9 cellular contexts compared by ENCODE assay signal in genomic region chr11:125167292-125167953, GRCh38. TPM values are rescaled to one million over a fixed set of nuclear protein-coding genes. Genes with fewer than 3 reads are reported as not detected.
A peak's percentile ranks its signal among the peaks of the same experiment; 100 is the strongest.
DNase-seq lines count a peak whose midpoint lies in the region; ATAC-seq and TF ChIP-seq lines count a peak whose summit lies in the region.
"Had no signal": no experiment of that assay in that cellular context is flagged by ENCODE, and none has a peak within 500 bp of the region (broad histone marks: within the 10 kb centered on the region; RNA-seq: fewer than 3 reads in every experiment).

No MANE protein-coding gene starts in this region.

- CTCF ChIA-PET in T-cell (lab: Charles Lee), result no interaction called here

- peaks cover 58 to 79% of the 10 kb centered on the region in 2 donors for H3K27me3 Mint-ChIP-seq in T-cell

- peak overlapping the region in 1 of 2 donors; percentile 31 for H3K27ac Mint-ChIP-seq in T-cell

- H3K36me3 Mint-ChIP-seq in T-cell, result no peaks in the 10 kb centered on the region

- ATAC-seq in GM21390 (IDR thresholded peaks at IDR 0.05; ENCODE audit: unreplicated experiment) (no peak), T-cell (replicated peaks in 1 of 4) (no peak), HG02973 (IDR thresholded peaks at IDR 0.05; ENCODE audit: unreplicated experiment) (no peak), GM18511 (IDR thresholded peaks at IDR 0.05; ENCODE audit: unreplicated experiment) (no peak)

- no peaks in the 10 kb centered on the region for H3K36me3 ChIP-seq in cardiac muscle cell
- H3K36me3 ChIP-seq in right atrium auricular region, result no peaks in the 10 kb centered on the region
- no peaks in the 10 kb centered on the region for H3K36me3 ChIP-seq in ovary

- TF ChIP-seq CTCF in cardiac muscle cell (IDR thresholded peaks at IDR 0.05; ENCODE audit: low read depth, low read length) (no peak), right atrium auricular region (IDR thresholded peaks at IDR 0.05) (no peak), ovary (IDR thresholded peaks at IDR 0.05) (no peak)

- DNase-seq in cardiac muscle cell (ENCODE audit: low read depth in 1 of 2, low spot score in 1 of 2), result peak; percentile 62 to 76
- DNase-seq in cardiac septum (ENCODE audit: low spot score), result no peak
- DNase-seq in right atrium auricular region (ENCODE audit: low spot score), result no peak
- peak; percentile 76 to 87 (median 78) for DNase-seq in ovary
- DNase-seq in T-cell, result no peak

- H3K9me3 ChIP-seq in cardiac muscle cell (ENCODE audit: low read depth) (no peaks in the 10 kb centered on the region), right atrium auricular region (no peaks in the 10 kb centered on the region), ovary (no peaks in the 10 kb centered on the region)

- H3K4me1 ChIP-seq in cardiac muscle cell (ENCODE audit: low read depth) (peaks cover 67% of the 10 kb centered on the region), right atrium auricular region (peaks cover 4 to 65% of the 10 kb centered on the region in 2 donors), ovary (ENCODE audit: insufficient read depth) (peaks cover 26% of the 10 kb centered on the region)

- H3K27me3 ChIP-seq in cardiac muscle cell (no peaks in the 10 kb centered on the region), right atrium auricular region (no peaks in the 10 kb centered on the region), ovary (no peaks in the 10 kb centered on the region)

- TF ChIP-seq EP300 in ovary (IDR thresholded peaks at IDR 0.05), result no peak

- intact Hi-C loops in cardiac septum (cut with DNase I) (no loop called here), ovary (cut with DNase I) (loop anchor here in 1 of 4 donors (5.0 kb wide), 1 partner anchor 55 kb away; no protein-coding TSS in a partner anchor)

- peaks cover 20 to 24% (median 23%) of the 10 kb centered on the region in 3 donors for H3K4me1 Mint-ChIP-seq in T-cell

- 4 to 14% (median 5%) methylated on average over 28 of the region's 28 CpGs for WGBS in ovary, 3 donors

- peak; percentile 63 for TF ChIP-seq POLR2A in ovary (IDR thresholded peaks at IDR 0.05)

- H3K4me3 Mint-ChIP-seq in T-cell, result peak overlapping the region in 1 of 3 donors; percentile 13

- peak overlapping the region; percentile 76 for H3K27ac ChIP-seq in cardiac muscle cell
- H3K27ac ChIP-seq in right atrium auricular region, result peak overlapping the region; percentile 87 to 90
- peak overlapping the region; percentile 88 to 91 for H3K27ac ChIP-seq in ovary

- POLR2A ChIA-PET in T-cell (lab: Charles Lee), result no interaction called here

- no peaks in the 10 kb centered on the region for H3K9me3 Mint-ChIP-seq in T-cell

- H3K4me3 ChIP-seq in cardiac muscle cell (peak overlapping the region; percentile 75), right atrium auricular region (peak overlapping the region; percentile 54 to 71), ovary (peak overlapping the region; percentile 62)

RNA-seq across cellular contexts. Expression of gene PKNOX2, which starts 2.9 kb away (rescaled TPM):
- total RNA-seq in cardiac muscle cell, result 3.6 and 6.1 TPM in 2 replicates
- 2.1 and 5.8 TPM in 2 replicates for polyA plus RNA-seq in cardiac muscle cell
- total RNA-seq in cardiac septum, result 7.1 TPM
- 1 to 10 TPM; 5.5 to 6.9 TPM for total RNA-seq in right atrium auricular region
- total RNA-seq in ovary, result 10 to 100 TPM; 11.8 to 42.3 (median 30.2) TPM
- polyA plus RNA-seq in ovary, result 10 to 100 TPM; 10.6 to 13.0 TPM
- under 1 TPM in 1 of 5 donors, not detected in 4; 0.55 TPM for total RNA-seq in T-cell
- total RNA-seq: M059J had no signal

RNA-seq across cellular contexts. Expression of gene TMEM218, which starts 56.0 kb away (rescaled TPM):
- total RNA-seq in cardiac muscle cell (21.3 and 23.4 TPM in 2 replicates), cardiac septum (8.7 TPM), right atrium auricular region (10 to 100 TPM in 1 of 2 donors, 1 to 10 TPM in 1; 8.3 to 15.3 TPM), ovary (10 to 100 TPM; 13.0 to 20.6 (median 16.7) TPM), T-cell (10 to 100 TPM; 10.3 to 18.9 (median 14.8) TPM)
- polyA plus RNA-seq in cardiac muscle cell (26.8 and 33.8 TPM in 2 replicates), ovary (10 to 100 TPM; 31.8 to 37.3 TPM)

Comparison
In these comparisons a context has a peak if more than half of its experiments do, and no peak if none do; other contexts are left out.
1. DNase-seq: peak in cardiac muscle cell (2 of 2) and ovary (5 of 5); none in cardiac septum (single experiment), right atrium auricular region (single experiment) and T-cell (0 of 34).
2. Peak in every context shown above with its lines, with median percentiles within 50 percentile points of each other: H3K27ac ChIP-seq and H3K4me3 ChIP-seq.